Comparison of ENCODE assay signal across 8 cellular contexts in genomic region chr9:37953775-37954437, GRCh38. TPM values are rescaled to one million over a fixed set of nuclear protein-coding genes. Genes with fewer than 3 reads are reported as not detected.
DNase-seq lines count a peak whose midpoint lies in the region; ATAC-seq and TF ChIP-seq lines count a peak whose summit lies in the region.

No MANE protein-coding gene starts in this region.

- H3K27me3 Mint-ChIP-seq in activated CD4-positive, alpha-beta T cell treated with anti-CD3 and anti-CD28 coated beads, Interleukin-2, amount 10 ng/mL, durations not matched to agents 24 days and 14 days: no peaks in the 10 kb centered on the region

- H3K4me1 Mint-ChIP-seq in activated CD4-positive, alpha-beta T cell treated with anti-CD3 and anti-CD28 coated beads, Interleukin-2, amount 10 ng/mL, durations not matched to agents 24 days and 14 days: peaks cover 20% of the 10 kb centered on the region

- H3K9me3 Mint-ChIP-seq in activated CD4-positive, alpha-beta T cell treated with anti-CD3 and anti-CD28 coated beads, Interleukin-2, amount 10 ng/mL, durations not matched to agents 24 days and 14 days: no peaks in the 10 kb centered on the region

- H3K4me3 ChIP-seq in foreskin fibroblast (ENCODE audit: low read depth in 1 of 2, low read length in 2 of 2): no peak overlapping the region

- TF ChIP-seq CTCF in foreskin fibroblast (IDR thresholded peaks at IDR 0.05; ENCODE audit: low read depth, low read length): no peak

- peak overlapping the region; percentile 97 for H3K27ac Mint-ChIP-seq in activated CD4-positive, alpha-beta T cell treated with anti-CD3 and anti-CD28 coated beads, Interleukin-2, amount 10 ng/mL, durations not matched to agents 24 days and 14 days

- H3K4me3 Mint-ChIP-seq in activated CD4-positive, alpha-beta T cell treated with anti-CD3 and anti-CD28 coated beads, Interleukin-2, amount 10 ng/mL, durations not matched to agents 24 days and 14 days: peak overlapping the region; percentile 65

- DNase-seq in AG08395 (ENCODE audit: low spot score) (peak; percentile 90), foreskin fibroblast (peak; percentile 95 to 98), NCI-H1436 treated with DMSO at 0.1 percent for 48 hours (lab: John Stamatoyannopoulos, UW) (no peak), MV-4-11 (lab: John Stamatoyannopoulos, UW) (no peak)
- peak; percentile 69 for DNase-seq in activated CD4-positive, alpha-beta T cell treated with anti-CD3 and anti-CD28 coated beads, Interleukin-2, amount 10 ng/mL, durations not matched to agents 24 days and 14 days
- DNase-seq in stimulated activated CD4-positive, alpha-beta T cell treated with anti-CD3 and anti-CD28 coated beads, Interleukin-4, amount 100 ng/mL, for 24 hours: peak; percentile 43

- intact Hi-C loops in activated CD4-positive, alpha-beta T cell treated with anti-CD3 and anti-CD28 coated beads, Interleukin-2, amount 10 ng/mL, durations not matched to agents 24 days and 14 days (cut with micrococcal nuclease): loop anchor here (1.0 to 5.0 kb wide), 3 partner anchors 40 to 115 kb away; partner anchors contain the start of genes SHB and SLC25A51

- ATAC-seq in GM19023 (IDR thresholded peaks at IDR 0.05; ENCODE audit: unreplicated experiment) (peak; percentile 69), HG03095 (IDR thresholded peaks at IDR 0.05; ENCODE audit: unreplicated experiment) (peak; percentile 71)

- no peaks in the 10 kb centered on the region for H3K36me3 Mint-ChIP-seq in activated CD4-positive, alpha-beta T cell treated with anti-CD3 and anti-CD28 coated beads, Interleukin-2, amount 10 ng/mL, durations not matched to agents 24 days and 14 days (ENCODE audit: low read depth)

RNA-seq across cellular contexts. Expression of gene SLC25A51, which starts 50.0 kb away (rescaled TPM):
- 32.0 and 33.3 TPM in 2 replicates for total RNA-seq in activated CD4-positive, alpha-beta T cell treated with anti-CD3 and anti-CD28 coated beads, Interleukin-2, amount 10 ng/mL, durations not matched to agents 24 days and 14 days

Comparison
In these comparisons a context has a peak if more than half of its experiments do, and no peak if none do; other contexts are left out.
1. DNase-seq: peak in AG08395 (single experiment), activated CD4-positive, alpha-beta T cell treated with anti-CD3 and anti-CD28 coated beads, Interleukin-2, amount 10 ng/mL, durations not matched to agents 24 days and 14 days (single experiment), foreskin fibroblast (2 of 2) and stimulated activated CD4-positive, alpha-beta T cell treated with anti-CD3 and anti-CD28 coated beads, Interleukin-4, amount 100 ng/mL, for 24 hours (single experiment); none in NCI-H1436 treated with DMSO at 0.1 percent for 48 hours (single experiment) and MV-4-11 (single experiment).